Comparison of ENCODE assay signal across 27 cellular contexts in genomic region chr2:139209586-139209985, GRCh38.
"Had no signal": no experiment of that assay in that cellular context is flagged by ENCODE, and none has a peak within 500 bp of the region (broad histone marks: within the 10 kb centered on the region; RNA-seq: fewer than 3 reads in every experiment).

No MANE protein-coding gene starts in this region.

- H3K27me3 ChIP-seq: neural progenitor cell, ovary, spleen, stomach, thyroid gland, tibial nerve, upper lobe of left lung, vagina had no signal

- H3K36me3 ChIP-seq: neural progenitor cell, ovary, spleen, stomach, thoracic aorta, thyroid gland, tibial nerve, upper lobe of left lung, vagina had no signal

- H3K4me1 ChIP-seq: neural progenitor cell, parathyroid adenoma, psoas muscle, spleen, stomach, thyroid gland, tibial nerve, upper lobe of left lung, vagina had no signal

- FAIRE-seq: urothelium cell line had no signal

- H3K79me2 ChIP-seq: parathyroid adenoma had no signal

- DNase-seq: natural killer cell; occipital lobe; ovary; posterior cingulate gyrus; psoas muscle; right cardiac atrium; spleen; stimulated activated CD4-positive, alpha-beta T cell treated with anti-CD3 and anti-CD28 coated beads, Interleukin-12 subunit alpha, Interleukin-12 subunit beta, amount 100 ng/mL, for 4 hours; stimulated activated CD4-positive, alpha-beta T cell treated with anti-CD3 and anti-CD28 coated beads, Interleukin-1b, Interleukin-23, amount 100 ng/mL, for 48 hours; stimulated activated CD4-positive, alpha-beta T cell treated with anti-CD3 and anti-CD28 coated beads, Interleukin-4, amount 100 ng/mL, for 1 hour; stimulated activated CD4-positive, alpha-beta T cell treated with anti-CD3 and anti-CD28 coated beads, Interleukin-4, amount 100 ng/mL, for 4 hours; stimulated activated CD8-positive, alpha-beta memory T cell treated with anti-CD3 and anti-CD28 coated beads, Interleukin-4, amount 100 ng/mL, for 48 hours; stimulated activated naive CD4-positive, alpha-beta T cell; stomach; thyroid gland; trophoblast cell; upper lobe of left lung had no signal

- H3K9me3 ChIP-seq: ovary, psoas muscle, thoracic aorta, thyroid gland, tibial nerve, upper lobe of left lung, vagina had no signal

- H2AFZ ChIP-seq: neural progenitor cell, parathyroid adenoma had no signal

- ATAC-seq: natural killer cell; psoas muscle; right cardiac atrium; sciatic nerve; stimulated activated memory B cell treated with anti-CD40 and anti-IgM and Interleukin-4, amounts not matched to agents 10 μg/mL and 1 μg/mL and 100 μg/mL, for 72 hours had no signal

- H3K27ac ChIP-seq: neural progenitor cell, ovary, parathyroid adenoma, psoas muscle, skin epidermis, spleen, stomach, thoracic aorta, thyroid gland, tibial nerve, upper lobe of left lung, vagina had no signal

- H3K9ac ChIP-seq: neural progenitor cell, parathyroid adenoma had no signal

- H3K4me2 ChIP-seq: neural progenitor cell, smooth muscle cell had no signal

- H3K4me3 ChIP-seq: neural progenitor cell, ovary, psoas muscle, skin epidermis, smooth muscle cell, spleen, stomach, thoracic aorta, thyroid gland, tibial nerve, upper lobe of left lung, vagina had no signal
